ENCODE assay signal across 1 cellular context in the genomic region with DNA sequence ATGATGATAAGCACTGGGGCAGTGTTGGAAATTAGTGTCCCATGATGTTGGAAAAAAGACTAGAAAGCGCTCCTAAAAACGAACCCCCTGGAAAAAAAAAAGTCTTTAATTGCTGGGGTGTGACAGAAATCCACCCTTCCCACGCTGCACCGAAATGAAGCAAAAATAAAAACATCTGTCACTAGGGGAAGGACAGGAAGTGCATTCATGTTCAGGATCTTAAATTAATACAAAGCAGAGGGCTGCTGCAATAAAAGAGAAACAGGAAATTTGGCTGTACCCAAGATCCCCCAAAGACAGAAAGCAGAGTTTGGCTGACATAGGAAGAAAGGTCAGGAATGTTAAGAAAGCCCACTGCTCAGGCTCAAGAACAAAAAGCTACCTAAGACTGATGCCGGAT.
TF ChIP-seq lines count a peak whose summit lies in the region.

No MANE protein-coding gene starts in this region.

TF ChIP-seq in GM23338, 12 proteins besides CTCF, POLR2A, EP300 and RAD21 (continued from another document):
- TF ChIP-seq, protein P1, sequence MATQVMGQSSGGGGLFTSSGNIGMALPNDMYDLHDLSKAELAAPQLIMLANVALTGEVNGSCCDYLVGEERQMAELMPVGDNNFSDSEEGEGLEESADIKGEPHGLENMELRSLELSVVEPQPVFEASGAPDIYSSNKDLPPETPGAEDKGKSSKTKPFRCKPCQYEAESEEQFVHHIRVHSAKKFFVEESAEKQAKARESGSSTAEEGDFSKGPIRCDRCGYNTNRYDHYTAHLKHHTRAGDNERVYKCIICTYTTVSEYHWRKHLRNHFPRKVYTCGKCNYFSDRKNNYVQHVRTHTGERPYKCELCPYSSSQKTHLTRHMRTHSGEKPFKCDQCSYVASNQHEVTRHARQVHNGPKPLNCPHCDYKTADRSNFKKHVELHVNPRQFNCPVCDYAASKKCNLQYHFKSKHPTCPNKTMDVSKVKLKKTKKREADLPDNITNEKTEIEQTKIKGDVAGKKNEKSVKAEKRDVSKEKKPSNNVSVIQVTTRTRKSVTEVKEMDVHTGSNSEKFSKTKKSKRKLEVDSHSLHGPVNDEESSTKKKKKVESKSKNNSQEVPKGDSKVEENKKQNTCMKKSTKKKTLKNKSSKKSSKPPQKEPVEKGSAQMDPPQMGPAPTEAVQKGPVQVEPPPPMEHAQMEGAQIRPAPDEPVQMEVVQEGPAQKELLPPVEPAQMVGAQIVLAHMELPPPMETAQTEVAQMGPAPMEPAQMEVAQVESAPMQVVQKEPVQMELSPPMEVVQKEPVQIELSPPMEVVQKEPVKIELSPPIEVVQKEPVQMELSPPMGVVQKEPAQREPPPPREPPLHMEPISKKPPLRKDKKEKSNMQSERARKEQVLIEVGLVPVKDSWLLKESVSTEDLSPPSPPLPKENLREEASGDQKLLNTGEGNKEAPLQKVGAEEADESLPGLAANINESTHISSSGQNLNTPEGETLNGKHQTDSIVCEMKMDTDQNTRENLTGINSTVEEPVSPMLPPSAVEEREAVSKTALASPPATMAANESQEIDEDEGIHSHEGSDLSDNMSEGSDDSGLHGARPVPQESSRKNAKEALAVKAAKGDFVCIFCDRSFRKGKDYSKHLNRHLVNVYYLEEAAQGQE (IDR thresholded peaks at IDR 0.05; ENCODE audit: unreplicated experiment), result no peak
- no peak for TF ChIP-seq POLR2AphosphoS5 (IDR thresholded peaks at IDR 0.05; ENCODE audit: low read depth)
- no peak for TF ChIP-seq JUNB (IDR thresholded peaks at IDR 0.05; ENCODE audit: unreplicated experiment)
